Comparison of ENCODE assay signal across 27 cellular contexts in the genomic region with DNA sequence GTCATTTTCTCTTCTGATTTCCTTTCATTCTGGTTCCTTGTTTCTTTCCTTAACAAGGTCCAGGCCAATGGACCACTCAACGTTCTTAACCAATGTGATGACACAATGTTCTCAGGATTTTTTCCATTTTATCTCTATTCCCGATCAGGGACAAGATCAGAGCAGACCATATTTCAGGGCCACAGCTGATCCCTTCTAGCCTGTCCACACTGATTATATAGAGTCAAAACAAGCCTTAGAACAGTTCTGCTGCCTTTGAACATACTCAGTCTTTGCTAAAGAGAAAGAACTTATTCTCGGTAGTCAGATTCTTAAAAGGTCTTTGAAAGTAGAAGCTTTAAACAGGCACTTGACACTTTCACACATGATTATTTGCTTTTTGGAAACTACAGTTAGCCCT.
"Had no signal": no experiment of that assay in that cellular context is flagged by ENCODE, and none has a peak within 500 bp of the region (broad histone marks: within the 10 kb centered on the region; RNA-seq: fewer than 3 reads in every experiment).

No MANE protein-coding gene starts in this region.

- H3K36me3 ChIP-seq: breast epithelium had no signal

- H3K9me3 ChIP-seq: body of pancreas, breast epithelium had no signal

- DNase-seq: activated B cell treated with CpG ODN at 0.5 μM for 24 hours; activated CD4-positive, alpha-beta memory T cell treated with anti-CD3 and anti-CD28 coated beads for 36 hours; activated CD4-positive, alpha-beta T cell treated with anti-CD3 and anti-CD28 coated beads for 4 hours; activated CD4-positive, alpha-beta T cell treated with anti-CD3 and anti-CD28 coated beads, Interleukin-2, amount 10 ng/mL, durations not matched to agents 24 days and 14 days; activated CD4-positive, alpha-beta T cell treated with anti-CD3 and anti-CD28 coated beads, Interleukin-2, amount 50 U/mL, for 1 hour; activated CD4-positive, alpha-beta T cell treated with anti-CD3 and anti-CD28 coated beads, Interleukin-2, amount 50 U/mL, for 4 hours; activated CD4-positive, CD25-positive, alpha-beta regulatory T cell treated with anti-CD3 and anti-CD28 coated beads, Interleukin-2, amount 50 U/mL, for 72 hours; activated CD8-positive, alpha-beta memory T cell treated with anti-CD3 and anti-CD28 coated beads, Interleukin-2, amount 50 U/mL, for 4 hours; activated CD8-positive, alpha-beta T cell treated with anti-CD3 and anti-CD28 coated beads for 36 hours; activated effector memory CD4-positive, alpha-beta T cell treated with Interleukin-2 at 50 U/mL for 16 hours; activated gamma-delta T cell; activated naive CD4-positive, alpha-beta T cell treated with anti-CD3 and anti-CD28 coated beads, Interleukin-2, amount 10 ng/mL, durations not matched to agents 7 days and 5 days; activated naive CD4-positive, alpha-beta T cell treated with Interleukin-2 at 50 U/mL for 16 hours; activated naive CD8-positive, alpha-beta T cell treated with anti-CD3 and anti-CD28 coated beads, Interleukin-2, amount 10 ng/mL, durations not matched to agents 7 days and 5 days; activated naive CD8-positive, alpha-beta T cell treated with anti-CD3 and anti-CD28 coated beads, Interleukin-2, amount 50 U/mL, for 24 hours; activated T-cell treated with anti-CD3 and anti-CD28 coated beads, Interleukin-2, amount 50 U/mL, for 24 hours; activated T-cell treated with anti-CD3 and anti-CD28 coated beads, Interleukin-2, amount 50 U/mL, for 48 hours; amniotic stem cell; aorta; body of pancreas; brain microvascular endothelial cell; caudate nucleus; cerebellar nuclear complex; T-helper 17 cell; T1000 had no signal

- H3K4me3 ChIP-seq: body of pancreas, breast epithelium had no signal

- H3K27me3 ChIP-seq: body of pancreas, brain microvascular endothelial cell, breast epithelium had no signal

- ATAC-seq: activated CD8-positive, alpha-beta T cell treated with anti-CD3 and anti-CD28 coated beads for 36 hours; activated naive CD8-positive, alpha-beta T cell treated with anti-CD3 and anti-CD28 coated beads, Interleukin-2, amount 50 U/mL, for 24 hours; body of pancreas; T-helper 17 cell had no signal

- H3K4me1 ChIP-seq: body of pancreas, breast epithelium had no signal

- H3K27ac ChIP-seq: body of pancreas, brain microvascular endothelial cell, breast epithelium, VCaP had no signal
